8 cellular contexts compared by ENCODE assay signal in genomic region chrX:112851161-112851779, GRCh38. TPM values are rescaled to one million over a fixed set of nuclear protein-coding genes. Genes with fewer than 3 reads are reported as not detected.
A peak's percentile ranks its signal among the peaks of the same experiment; 100 is the strongest.
DNase-seq lines count a peak whose midpoint lies in the region; ATAC-seq, FAIRE-seq and TF ChIP-seq lines count a peak whose summit lies in the region.

No MANE protein-coding gene starts in this region.

- SMC1A ChIA-PET in GM12878 (lab: Charles Lee; ENCODE audit: uncharacterized antibody, unreplicated experiment), result interaction anchor here (0.9 to 3.3 kb wide), 4 partner anchors 9 to 331 kb away, joined by 3 to 20 read pairs (median 4); no protein-coding TSS in a partner anchor

- H3K4me2 ChIP-seq in GM12878 (ENCODE audit: control insufficient read depth, insufficient read depth), result peak overlapping the region; percentile 71

- H3K27ac ChIP-seq in GM12878 (ENCODE audit: control insufficient read depth, insufficient read depth) (peak overlapping the region; percentile 61; the same call in 1 of the 2 replicates), esophagus squamous epithelium (no peak overlapping the region), esophagus muscularis mucosa (replicated peaks in 1 of 4) (no peak overlapping the region)

- peak; percentile 82 for DNase-seq in GM12878 (ENCODE audit: low read depth, low spot score)
- no peak for DNase-seq in esophagus squamous epithelium (lab: John Stamatoyannopoulos, UW)
- DNase-seq in esophagus muscularis mucosa (ENCODE audit: extremely low spot score), result no peak
- DNase-seq in hepatic stellate cell (ENCODE audit: low spot score), result no peak

- BruUV-seq in GM12878 (replicated peaks; lab: Mats Ljungman, UMichigan), result no TSS peak

- no peaks in the 10 kb centered on the region for H3K79me2 ChIP-seq in GM12878 (ENCODE audit: control insufficient read depth, insufficient read depth, low read length)

- TF ChIP-seq RAD21 in GM12878 (IDR thresholded peaks at IDR 0.05; ENCODE audit: insufficient read depth, low read depth, low read length), result 0 out of 2 replicates have a peak, but pooled peaks have one; percentile 1

- TF ChIP-seq CTCF in GM12873 (IDR thresholded peaks at IDR 0.05; ENCODE audit: insufficient read depth, low read depth, low read length, missing control alignments) (peak; percentile 13), GM12878 (IDR thresholded peaks at IDR 0.05 in 2 of 3, conservative IDR thresholded peaks at IDR 0.05 in 1 of 3; ENCODE audit: control insufficient read depth in 2 of 3, extremely low read depth in 1 of 3, insufficient read depth in 1 of 3, low read depth in 3 of 3, low read length in 3 of 3) (no peak; a peak in 1 of 6 replicates), esophagus squamous epithelium (IDR thresholded peaks at IDR 0.05) (no peak), esophagus muscularis mucosa (IDR thresholded peaks at IDR 0.05) (no peak)

- ATAC-seq in GM19452 (IDR thresholded peaks at IDR 0.05; ENCODE audit: unreplicated experiment), result peak; percentile 80
- peak; percentile 81 for ATAC-seq in HG03095 (IDR thresholded peaks at IDR 0.05; ENCODE audit: unreplicated experiment)
- ATAC-seq in GM12878, result peak; percentile 85
- no peak for ATAC-seq in esophagus mucosa

- H4K20me1 ChIP-seq in GM12878 (ENCODE audit: control insufficient read depth, insufficient read depth), result no peaks in the 10 kb centered on the region

- TF ChIP-seq POLR2A in GM12878 (IDR thresholded peaks at IDR 0.05; ENCODE audit: low read depth, low read length), result no peak
- TF ChIP-seq POLR2A in esophagus squamous epithelium (IDR thresholded peaks at IDR 0.05), result no peak
- no peak for TF ChIP-seq POLR2A in esophagus muscularis mucosa (IDR thresholded peaks at IDR 0.05; ENCODE audit: low read depth)

- POLR2A ChIA-PET in GM12878 (lab: Charles Lee), result interaction anchor here (1.9 kb wide), 1 partner anchor 10 kb away, joined by 6 read pairs; the partner anchor contains the start of gene AMOT

- H3K36me3 ChIP-seq in GM12878 (ENCODE audit: control insufficient read depth in 2 of 2, insufficient read depth in 2 of 2, low read length in 1 of 2) (no peaks in the 10 kb centered on the region), esophagus squamous epithelium (no peaks in the 10 kb centered on the region), esophagus muscularis mucosa (no peaks in the 10 kb centered on the region)

- CTCF ChIA-PET in GM12878 (lab: Yijun Ruan, JAX), result interaction anchor here (0.9 to 2.8 kb wide), 3 partner anchors 9 to 11 kb away, joined by 3 to 10 read pairs (median 3); no protein-coding TSS in a partner anchor

- in situ Hi-C loops in GM12878 (cut with MboI), result no loop called here

- RAD21 ChIA-PET in GM12878 (lab: Charles Lee; ENCODE audit: unreplicated experiment), result interaction anchor here (0.6 to 0.9 kb wide), 3 partner anchors 208 to 237 kb away, joined by 3 read pairs; no protein-coding TSS in a partner anchor

- H3K27me3 ChIP-seq in GM12878 (replicated peaks in 1 of 2; ENCODE audit: control insufficient read depth in 2 of 2, insufficient read depth in 2 of 2, low read length in 1 of 2) (no peaks in the 10 kb centered on the region), esophagus squamous epithelium (no peaks in the 10 kb centered on the region), esophagus muscularis mucosa (no peaks in the 10 kb centered on the region)

- intact Hi-C loops in GM12878 (cut with micrococcal nuclease; ENCODE audit: unreplicated experiment) (loop anchor here (1.0 kb wide), 1 partner anchor 90 kb away; no protein-coding TSS in a partner anchor), esophagus squamous epithelium (cut with DNase I) (no loop called here), esophagus muscularis mucosa (cut with DNase I) (no loop called here)

- H3K9me3 ChIP-seq in GM12878 (replicated peaks; ENCODE audit: control insufficient read depth, insufficient read depth, low read length) (no peaks in the 10 kb centered on the region), esophagus squamous epithelium (no peaks in the 10 kb centered on the region), esophagus muscularis mucosa (no peaks in the 10 kb centered on the region)

- TF ChIP-seq EP300 in GM12878 (IDR thresholded peaks at IDR 0.05; ENCODE audit: borderline replicate concordance in 1 of 2, control insufficient read depth in 1 of 2, low read depth in 2 of 2, low read length in 2 of 2) (peak; percentile 29 to 48; a peak in 1 of 4 replicates), esophagus muscularis mucosa (IDR thresholded peaks at IDR 0.05) (no peak)

- peak overlapping the region; percentile 32; the same call in 1 of the 2 replicates for H3K4me3 ChIP-seq in GM12878
- no peak overlapping the region for H3K4me3 ChIP-seq in esophagus squamous epithelium
- no peak overlapping the region for H3K4me3 ChIP-seq in esophagus muscularis mucosa

- WGBS in GM12878 (ENCODE audit: insufficient coverage, insufficient replicate concordance, low lambda C conversion rate, missing lambda C conversion rate), result 5% methylated on average over 2 of the region's 2 CpGs
- 36% methylated on average over 2 of the region's 2 CpGs; no CpG with 5 or more reads in 1 of the 2 donors for WGBS in esophagus squamous epithelium, 2 donors
- WGBS in esophagus muscularis mucosa, result 81% methylated on average over 2 of the region's 2 CpGs

- no peak overlapping the region for H3K9ac ChIP-seq in GM12878 (ENCODE audit: control insufficient read depth, insufficient read depth, low read length)

- H2AFZ ChIP-seq in GM12878 (ENCODE audit: control insufficient read depth, low read depth, low read length), result no peak overlapping the region

- H3K4me1 ChIP-seq in GM12878 (ENCODE audit: control insufficient read depth, insufficient read depth, low read length) (peaks cover 17% of the 10 kb centered on the region), esophagus squamous epithelium (peaks cover 0 to 5% (median 3%) of the 10 kb centered on the region in 3 donors), esophagus muscularis mucosa (peaks cover 0 to under 1% (median 0%) of the 10 kb centered on the region in 4 donors)

- FAIRE-seq in GM12878 (lab: Jason Lieb, UNC), result peak; percentile 93

TF ChIP-seq in GM12878, 131 proteins besides CTCF, POLR2A, EP300 and RAD21 (continues in another document):
- TF ChIP-seq MEF2B (IDR thresholded peaks at IDR 0.05; ENCODE audit: partially characterized antibody, poor library complexity, severe bottlenecking), result peak; percentile 73
- no peak for TF ChIP-seq KAT2A (conservative IDR thresholded peaks at IDR 0.05; ENCODE audit: control insufficient read depth, low read depth, low read length)
- 0 out of 2 replicates have a peak, but pooled peaks have one; percentile 14 for TF ChIP-seq PKNOX1 (IDR thresholded peaks at IDR 0.05)
- peak; percentile 68; the same call in 1 of the 2 replicates for TF ChIP-seq ZBED1 (IDR thresholded peaks at IDR 0.05; ENCODE audit: borderline replicate concordance)
- TF ChIP-seq JUND (IDR thresholded peaks at IDR 0.05; ENCODE audit: low read depth, low read length), result no peak
- no peak for TF ChIP-seq RCOR1 (conservative IDR thresholded peaks at IDR 0.05; ENCODE audit: low read depth, low read length)
- TF ChIP-seq RB1 (IDR thresholded peaks at IDR 0.05; ENCODE audit: borderline replicate concordance), result no peak
- no peak for TF ChIP-seq ZZZ3 (IDR thresholded peaks at IDR 0.05; ENCODE audit: control insufficient read depth, insufficient read length, low read depth)
- peak; percentile 12 for TF ChIP-seq SKIL (IDR thresholded peaks at IDR 0.05; ENCODE audit: low read depth, poor library complexity, severe bottlenecking)

RNA-seq across cellular contexts. Expression of gene AMOT, which starts 10.6 kb away (rescaled TPM):
- 1.8 and 3.0 TPM in 2 replicates for total RNA-seq in GM12878 (2013; cell fraction: nucleolus; rRNA removed)
- 5.2 and 6.3 TPM in 2 replicates for total RNA-seq in GM12878 (2014; rRNA removed)
- 2.5 and 3.0 TPM in 2 replicates for total RNA-seq in GM12878 (2014; rRNA removed; fragmentation: Illumina TruSeq; extraction: Trizol)
- 12.5 and 14.5 TPM in 2 replicates for total RNA-seq in GM12878 (2021)
- polyA plus RNA-seq in GM12878 (2011; ENCODE audit: low read depth), result 3.2 TPM
- 1.7 and 3.4 TPM in 2 replicates for polyA plus RNA-seq in GM12878 (2011; rRNA removed)
- 3.2 and 3.4 TPM in 2 replicates for polyA plus RNA-seq in GM12878 (2011; cell fraction: cytosol; rRNA removed)
- 5.4 and 14.7 TPM in 2 replicates for polyA plus RNA-seq in GM12878 (2011; cell fraction: nucleus; rRNA removed)
- 4.5 and 5.6 TPM in 2 replicates for polyA plus RNA-seq in GM12878 (2012)
- polyA plus RNA-seq in GM12878 (2014; fragmentation: Illumina TruSeq; extraction: Trizol), result 4.9 and 5.1 TPM in 2 replicates
- polyA plus RNA-seq in GM12878 (2014; fragmentation: Nextera tagmentation; extraction: Ambion mirVana), result 1 to 10 TPM in 1 of 2 experiments, under 1 TPM in 1; 0.92 to 1.4 TPM
- 2.8 and 5.5 TPM in 2 replicates for polyA plus RNA-seq in GM12878 (2014; rRNA removed)
- 1 to 10 TPM; 2.6 to 2.7 TPM for polyA plus RNA-seq in GM12878 (2016; fragmentation: Nextera tagmentation; extraction: Ambion mirVana)
- polyA minus RNA-seq in GM12878 (2011; rRNA and poly(A)+ RNA removed), result 7.2 and 9.7 TPM in 2 replicates
- polyA minus RNA-seq in GM12878 (2011; cell fraction: cytosol; rRNA and poly(A)+ RNA removed), result 3.6 and 4.6 TPM in 2 replicates
- polyA minus RNA-seq in GM12878 (2011; cell fraction: nucleus; rRNA and poly(A)+ RNA removed), result 1.6 and 11.7 TPM in 2 replicates
- total RNA-seq in esophagus squamous epithelium, result 1 to 10 TPM; 2.5 to 9.3 (median 7.1) TPM
- total RNA-seq in esophagus mucosa, result 3.3 TPM
- total RNA-seq in esophagus muscularis mucosa, result 10 to 100 TPM in 1 of 4 donors, 1 to 10 TPM in 3; 4.5 to 11.1 (median 9.2) TPM
